Comparison of ENCODE assay signal across 1 cellular context in genomic region chr11:47235163-47235562, GRCh38.
TF ChIP-seq lines count a peak whose summit lies in the region.

No MANE protein-coding gene starts in this region.

TF ChIP-seq in GM12878, 131 proteins besides CTCF, POLR2A, EP300 and RAD21:
- TF ChIP-seq ZNF687 (IDR thresholded peaks at IDR 0.05): no peak
- TF ChIP-seq HCFC1 (IDR thresholded peaks at IDR 0.05; ENCODE audit: low read length): no peak
- TF ChIP-seq BACH1 (IDR thresholded peaks at IDR 0.05; ENCODE audit: borderline replicate concordance): no peak
- no peak for TF ChIP-seq MAX (IDR thresholded peaks at IDR 0.05; ENCODE audit: low read depth, low read length)
- no peak for TF ChIP-seq POU2F2 (IDR thresholded peaks at IDR 0.05; ENCODE audit: borderline replicate concordance, low read depth, low read length)
- no peak for TF ChIP-seq HDGF (IDR thresholded peaks at IDR 0.05)
- TF ChIP-seq SUPT20H (IDR thresholded peaks at IDR 0.05; ENCODE audit: borderline replicate concordance, control insufficient read depth, low read depth, low read length): no peak
- no peak for TF ChIP-seq SKIL (IDR thresholded peaks at IDR 0.05; ENCODE audit: low read depth, poor library complexity, severe bottlenecking)
- no peak for TF ChIP-seq MXI1 (IDR thresholded peaks at IDR 0.05; ENCODE audit: low read depth, low read length)
- TF ChIP-seq CEBPZ (IDR thresholded peaks at IDR 0.05; ENCODE audit: low read depth, low read length): no peak
- no peak for TF ChIP-seq NR2C2 (IDR thresholded peaks at IDR 0.05; ENCODE audit: borderline replicate concordance, control insufficient read depth, insufficient read length, low read depth)
- no peak for TF ChIP-seq ZNF207 (IDR thresholded peaks at IDR 0.05; ENCODE audit: borderline replicate concordance)
- TF ChIP-seq ZNF274 (IDR thresholded peaks at IDR 0.05; ENCODE audit: insufficient read depth, insufficient read length): no peak
- TF ChIP-seq PRDM15 (CRISPR knock-in tag; IDR thresholded peaks at IDR 0.05): no peak
- no peak for TF ChIP-seq CREM (IDR thresholded peaks at IDR 0.05; ENCODE audit: low read depth)
- no peak for TF ChIP-seq IRF5 (IDR thresholded peaks at IDR 0.05; ENCODE audit: borderline replicate concordance)
- TF ChIP-seq BCL11A (IDR thresholded peaks at IDR 0.05; ENCODE audit: low read depth, low read length): no peak
- TF ChIP-seq E2F4 (IDR thresholded peaks at IDR 0.05; ENCODE audit: low read depth, low read length): no peak
- no peak for TF ChIP-seq SP1 (IDR thresholded peaks at IDR 0.05; ENCODE audit: low read depth, low read length)
